In the genomic region with DNA sequence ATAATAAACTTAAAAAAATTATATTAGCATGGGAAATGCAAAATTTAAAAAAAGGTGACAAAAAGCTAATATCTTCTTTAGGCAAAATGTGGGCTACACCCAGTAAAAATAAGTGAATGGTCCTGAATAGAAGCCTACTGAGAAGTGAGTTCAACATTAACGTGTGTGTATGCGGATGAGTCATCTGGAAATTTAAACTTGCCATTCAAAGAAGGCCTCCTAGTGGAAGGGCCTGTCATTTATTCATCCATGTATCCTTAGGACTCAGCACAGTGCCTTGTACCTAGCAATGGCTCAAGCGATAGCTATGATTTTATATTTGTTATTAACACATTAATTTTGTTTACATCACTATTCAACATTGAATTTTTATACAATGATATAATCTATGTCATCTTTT, we compare ENCODE assay signal across 2 cellular contexts.
TF ChIP-seq lines count a peak whose summit lies in the region.

No MANE protein-coding gene starts in this region.

TF ChIP-seq in K562, 482 proteins besides CTCF, POLR2A, EP300 and RAD21:
- peak; percentile 73 for TF ChIP-seq ATF3 (IDR thresholded peaks at IDR 0.05)
- no peak for TF ChIP-seq ATF3 (CRISPR knock-in tag; conservative IDR thresholded peaks at IDR 0.05)
- 0 out of 2 replicates have a peak, but pooled peaks have one; percentile 22 for TF ChIP-seq FOSL1 (tag; conservative IDR thresholded peaks at IDR 0.05)
- TF ChIP-seq JUN (IDR thresholded peaks at IDR 0.05; ENCODE audit: borderline replicate concordance, low read depth, low read length), result 0 out of 2 replicates have a peak, but pooled peaks have one; percentile 33
- TF ChIP-seq JUN (CRISPR knock-in tag; IDR thresholded peaks at IDR 0.05; ENCODE audit: borderline replicate concordance), result no peak
- TF ChIP-seq JUND (IDR thresholded peaks at IDR 0.05; ENCODE audit: borderline replicate concordance, low read depth, low read length), result peak; percentile 88
- TF ChIP-seq JUND (tag; IDR thresholded peaks at IDR 0.05; ENCODE audit: borderline replicate concordance, low read depth, low read length), result peak; percentile 77; the same call in 2 of the 3 replicates
- no peak for TF ChIP-seq PHF21A (IDR thresholded peaks at IDR 0.05; ENCODE audit: borderline replicate concordance, low read depth)
- no peak for TF ChIP-seq NR0B1 (IDR thresholded peaks at IDR 0.05; ENCODE audit: partially characterized antibody)
- no peak for TF ChIP-seq HSF4 (CRISPR knock-in tag; IDR thresholded peaks at IDR 0.05; ENCODE audit: borderline replicate concordance)
TF ChIP-seq in K562: peak in this region for 4.

TF ChIP-seq in HepG2, 621 proteins besides CTCF, POLR2A, EP300 and RAD21 (continues in another document):
- no peak for TF ChIP-seq ZNF101 (CRISPR knock-in tag; IDR thresholded peaks at IDR 0.05; ENCODE audit: borderline replicate concordance, low read depth)
- TF ChIP-seq ATF7 (IDR thresholded peaks at IDR 0.05), result no peak
- no peak for TF ChIP-seq ATF7 (CRISPR knock-in tag; IDR thresholded peaks at IDR 0.05)
- no peak for TF ChIP-seq TSC22D2 (CRISPR knock-in tag; IDR thresholded peaks at IDR 0.05; ENCODE audit: borderline replicate concordance)
- peak; percentile 67 for TF ChIP-seq STAG1 (CRISPR knock-in tag; IDR thresholded peaks at IDR 0.05)
- TF ChIP-seq ZBTB49 (CRISPR knock-in tag; IDR thresholded peaks at IDR 0.05; ENCODE audit: borderline replicate concordance), result no peak
- TF ChIP-seq PREB (CRISPR knock-in tag; IDR thresholded peaks at IDR 0.05), result no peak
- TF ChIP-seq ARNTL (CRISPR knock-in tag; IDR thresholded peaks at IDR 0.05), result no peak
- TF ChIP-seq ZSCAN31 (CRISPR knock-in tag; IDR thresholded peaks at IDR 0.05; ENCODE audit: low read depth), result no peak
- no peak for TF ChIP-seq CBX1 (IDR thresholded peaks at IDR 0.05; ENCODE audit: low read depth)
- TF ChIP-seq ZNF782 (CRISPR knock-in tag; IDR thresholded peaks at IDR 0.05; ENCODE audit: borderline replicate concordance), result no peak
- TF ChIP-seq SATB2 (CRISPR knock-in tag; IDR thresholded peaks at IDR 0.05), result no peak
- TF ChIP-seq, protein P1, sequence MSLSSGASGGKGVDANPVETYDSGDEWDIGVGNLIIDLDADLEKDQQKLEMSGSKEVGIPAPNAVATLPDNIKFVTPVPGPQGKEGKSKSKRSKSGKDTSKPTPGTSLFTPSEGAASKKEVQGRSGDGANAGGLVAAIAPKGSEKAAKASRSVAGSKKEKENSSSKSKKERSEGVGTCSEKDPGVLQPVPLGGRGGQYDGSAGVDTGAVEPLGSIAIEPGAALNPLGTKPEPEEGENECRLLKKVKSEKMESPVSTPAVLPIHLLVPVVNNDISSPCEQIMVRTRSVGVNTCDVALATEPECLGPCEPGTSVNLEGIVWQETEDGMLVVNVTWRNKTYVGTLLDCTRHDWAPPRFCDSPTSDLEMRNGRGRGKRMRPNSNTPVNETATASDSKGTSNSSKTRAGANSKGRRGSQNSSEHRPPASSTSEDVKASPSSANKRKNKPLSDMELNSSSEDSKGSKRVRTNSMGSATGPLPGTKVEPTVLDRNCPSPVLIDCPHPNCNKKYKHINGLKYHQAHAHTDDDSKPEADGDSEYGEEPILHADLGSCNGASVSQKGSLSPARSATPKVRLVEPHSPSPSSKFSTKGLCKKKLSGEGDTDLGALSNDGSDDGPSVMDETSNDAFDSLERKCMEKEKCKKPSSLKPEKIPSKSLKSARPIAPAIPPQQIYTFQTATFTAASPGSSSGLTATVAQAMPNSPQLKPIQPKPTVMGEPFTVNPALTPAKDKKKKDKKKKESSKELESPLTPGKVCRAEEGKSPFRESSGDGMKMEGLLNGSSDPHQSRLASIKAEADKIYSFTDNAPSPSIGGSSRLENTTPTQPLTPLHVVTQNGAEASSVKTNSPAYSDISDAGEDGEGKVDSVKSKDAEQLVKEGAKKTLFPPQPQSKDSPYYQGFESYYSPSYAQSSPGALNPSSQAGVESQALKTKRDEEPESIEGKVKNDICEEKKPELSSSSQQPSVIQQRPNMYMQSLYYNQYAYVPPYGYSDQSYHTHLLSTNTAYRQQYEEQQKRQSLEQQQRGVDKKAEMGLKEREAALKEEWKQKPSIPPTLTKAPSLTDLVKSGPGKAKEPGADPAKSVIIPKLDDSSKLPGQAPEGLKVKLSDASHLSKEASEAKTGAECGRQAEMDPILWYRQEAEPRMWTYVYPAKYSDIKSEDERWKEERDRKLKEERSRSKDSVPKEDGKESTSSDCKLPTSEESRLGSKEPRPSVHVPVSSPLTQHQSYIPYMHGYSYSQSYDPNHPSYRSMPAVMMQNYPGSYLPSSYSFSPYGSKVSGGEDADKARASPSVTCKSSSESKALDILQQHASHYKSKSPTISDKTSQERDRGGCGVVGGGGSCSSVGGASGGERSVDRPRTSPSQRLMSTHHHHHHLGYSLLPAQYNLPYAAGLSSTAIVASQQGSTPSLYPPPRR (CRISPR knock-in tag; IDR thresholded peaks at IDR 0.05; ENCODE audit: borderline replicate concordance), result no peak
- no peak for TF ChIP-seq THRA (CRISPR knock-in tag; IDR thresholded peaks at IDR 0.05; ENCODE audit: borderline replicate concordance)
- TF ChIP-seq EZH2 (conservative IDR thresholded peaks at IDR 0.05; ENCODE audit: low read depth, low read length), result no peak
- peak; percentile 99 for TF ChIP-seq HOMEZ (CRISPR knock-in tag; IDR thresholded peaks at IDR 0.05; ENCODE audit: low read depth)
- no peak for TF ChIP-seq ZNF790 (CRISPR knock-in tag; IDR thresholded peaks at IDR 0.05; ENCODE audit: borderline replicate concordance)
- TF ChIP-seq TGIF2 (CRISPR knock-in tag; IDR thresholded peaks at IDR 0.05), result no peak
- TF ChIP-seq PAX8 (CRISPR knock-in tag; IDR thresholded peaks at IDR 0.05; ENCODE audit: borderline replicate concordance), result no peak
- TF ChIP-seq, protein P2, sequence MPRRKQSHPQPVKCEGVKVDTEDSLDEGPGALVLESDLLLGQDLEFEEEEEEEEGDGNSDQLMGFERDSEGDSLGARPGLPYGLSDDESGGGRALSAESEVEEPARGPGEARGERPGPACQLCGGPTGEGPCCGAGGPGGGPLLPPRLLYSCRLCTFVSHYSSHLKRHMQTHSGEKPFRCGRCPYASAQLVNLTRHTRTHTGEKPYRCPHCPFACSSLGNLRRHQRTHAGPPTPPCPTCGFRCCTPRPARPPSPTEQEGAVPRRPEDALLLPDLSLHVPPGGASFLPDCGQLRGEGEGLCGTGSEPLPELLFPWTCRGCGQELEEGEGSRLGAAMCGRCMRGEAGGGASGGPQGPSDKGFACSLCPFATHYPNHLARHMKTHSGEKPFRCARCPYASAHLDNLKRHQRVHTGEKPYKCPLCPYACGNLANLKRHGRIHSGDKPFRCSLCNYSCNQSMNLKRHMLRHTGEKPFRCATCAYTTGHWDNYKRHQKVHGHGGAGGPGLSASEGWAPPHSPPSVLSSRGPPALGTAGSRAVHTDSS (CRISPR knock-in tag; conservative IDR thresholded peaks at IDR 0.05), result no peak
- TF ChIP-seq, protein P3, sequence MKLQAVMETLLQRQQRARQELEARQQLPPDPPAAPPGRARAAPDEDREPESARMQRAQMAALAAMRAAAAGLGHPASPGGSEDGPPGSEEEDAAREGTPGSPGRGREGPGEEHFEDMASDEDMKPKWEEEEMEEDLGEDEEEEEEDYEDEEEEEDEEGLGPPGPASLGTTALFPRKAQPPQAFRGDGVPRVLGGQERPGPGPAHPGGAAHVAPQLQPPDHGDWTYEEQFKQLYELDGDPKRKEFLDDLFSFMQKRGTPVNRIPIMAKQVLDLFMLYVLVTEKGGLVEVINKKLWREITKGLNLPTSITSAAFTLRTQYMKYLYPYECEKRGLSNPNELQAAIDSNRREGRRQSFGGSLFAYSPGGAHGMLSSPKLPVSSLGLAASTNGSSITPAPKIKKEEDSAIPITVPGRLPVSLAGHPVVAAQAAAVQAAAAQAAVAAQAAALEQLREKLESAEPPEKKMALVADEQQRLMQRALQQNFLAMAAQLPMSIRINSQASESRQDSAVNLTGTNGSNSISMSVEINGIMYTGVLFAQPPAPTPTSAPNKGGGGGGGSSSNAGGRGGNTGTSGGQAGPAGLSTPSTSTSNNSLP (IDR thresholded peaks at IDR 0.05; ENCODE audit: low read depth, low read length), result peak; percentile 74
- TF ChIP-seq HOXA9 (CRISPR knock-in tag; IDR thresholded peaks at IDR 0.05; ENCODE audit: borderline replicate concordance), result no peak
- TF ChIP-seq, protein P4, sequence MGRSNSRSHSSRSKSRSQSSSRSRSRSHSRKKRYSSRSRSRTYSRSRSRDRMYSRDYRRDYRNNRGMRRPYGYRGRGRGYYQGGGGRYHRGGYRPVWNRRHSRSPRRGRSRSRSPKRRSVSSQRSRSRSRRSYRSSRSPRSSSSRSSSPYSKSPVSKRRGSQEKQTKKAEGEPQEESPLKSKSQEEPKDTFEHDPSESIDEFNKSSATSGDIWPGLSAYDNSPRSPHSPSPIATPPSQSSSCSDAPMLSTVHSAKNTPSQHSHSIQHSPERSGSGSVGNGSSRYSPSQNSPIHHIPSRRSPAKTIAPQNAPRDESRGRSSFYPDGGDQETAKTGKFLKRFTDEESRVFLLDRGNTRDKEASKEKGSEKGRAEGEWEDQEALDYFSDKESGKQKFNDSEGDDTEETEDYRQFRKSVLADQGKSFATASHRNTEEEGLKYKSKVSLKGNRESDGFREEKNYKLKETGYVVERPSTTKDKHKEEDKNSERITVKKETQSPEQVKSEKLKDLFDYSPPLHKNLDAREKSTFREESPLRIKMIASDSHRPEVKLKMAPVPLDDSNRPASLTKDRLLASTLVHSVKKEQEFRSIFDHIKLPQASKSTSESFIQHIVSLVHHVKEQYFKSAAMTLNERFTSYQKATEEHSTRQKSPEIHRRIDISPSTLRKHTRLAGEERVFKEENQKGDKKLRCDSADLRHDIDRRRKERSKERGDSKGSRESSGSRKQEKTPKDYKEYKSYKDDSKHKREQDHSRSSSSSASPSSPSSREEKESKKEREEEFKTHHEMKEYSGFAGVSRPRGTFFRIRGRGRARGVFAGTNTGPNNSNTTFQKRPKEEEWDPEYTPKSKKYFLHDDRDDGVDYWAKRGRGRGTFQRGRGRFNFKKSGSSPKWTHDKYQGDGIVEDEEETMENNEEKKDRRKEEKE (IDR thresholded peaks at IDR 0.05), result no peak
- no peak for TF ChIP-seq SRY (CRISPR knock-in tag; IDR thresholded peaks at IDR 0.05)
- TF ChIP-seq SCMH1 (CRISPR knock-in tag; IDR thresholded peaks at IDR 0.05; ENCODE audit: borderline replicate concordance), result no peak
- TF ChIP-seq ZNF34 (CRISPR knock-in tag; IDR thresholded peaks at IDR 0.05; ENCODE audit: borderline replicate concordance), result no peak
- TF ChIP-seq ELF1 (CRISPR knock-in tag; IDR thresholded peaks at IDR 0.05), result no peak
- TF ChIP-seq FOSL2 (CRISPR knock-in tag; IDR thresholded peaks at IDR 0.05), result peak; percentile 95
- 0 out of 2 replicates have a peak, but pooled peaks have one; percentile 30 for TF ChIP-seq MIXL1 (CRISPR knock-in tag; IDR thresholded peaks at IDR 0.05)
- no peak for TF ChIP-seq POLR2AphosphoS2 (IDR thresholded peaks at IDR 0.05; ENCODE audit: low read depth, low read length)
- no peak for TF ChIP-seq NR2F2 (IDR thresholded peaks at IDR 0.05; ENCODE audit: borderline replicate concordance, low read depth)
- peak; percentile 67; the same call in 1 of the 2 replicates for TF ChIP-seq SMC3 (IDR thresholded peaks at IDR 0.05; ENCODE audit: low read length)
- TF ChIP-seq ZNF713 (CRISPR knock-in tag; IDR thresholded peaks at IDR 0.05), result no peak
- no peak for TF ChIP-seq ETV6 (CRISPR knock-in tag; conservative IDR thresholded peaks at IDR 0.05)
- no peak for TF ChIP-seq ZNF607 (CRISPR knock-in tag; IDR thresholded peaks at IDR 0.05; ENCODE audit: borderline replicate concordance)
- TF ChIP-seq RXRA (CRISPR knock-in tag; IDR thresholded peaks at IDR 0.05), result no peak
